In genomic region chr21:42349420-42350075, GRCh38 we compare ENCODE assay signal across 21 cellular contexts. TPM values are rescaled to one million over a fixed set of nuclear protein-coding genes. Genes with fewer than 3 reads are reported as not detected.
DNase-seq lines count a peak whose midpoint lies in the region; ATAC-seq and TF ChIP-seq lines count a peak whose summit lies in the region.
"Had no signal": no experiment of that assay in that cellular context is flagged by ENCODE, and none has a peak within 500 bp of the region (broad histone marks: within the 10 kb centered on the region; RNA-seq: fewer than 3 reads in every experiment).

No MANE protein-coding gene starts in this region.

- H3K36me3 Mint-ChIP-seq in activated CD8-positive, alpha-beta memory T cell treated with anti-CD3 and anti-CD28 coated beads, Interleukin-2, amount 10 ng/mL, durations not matched to agents 7 days and 5 days: no peaks in the 10 kb centered on the region

- TF ChIP-seq CTCF in WERI-Rb-1 (IDR thresholded peaks at IDR 0.05; ENCODE audit: low read depth, low read length): no peak
- TF ChIP-seq CTCF in uterus (IDR thresholded peaks at IDR 0.05): no peak

- H3K4me1 Mint-ChIP-seq in activated CD8-positive, alpha-beta memory T cell treated with anti-CD3 and anti-CD28 coated beads, Interleukin-2, amount 10 ng/mL, durations not matched to agents 7 days and 5 days: no peaks in the 10 kb centered on the region
- H3K4me1 Mint-ChIP-seq: CD8-positive, alpha-beta memory T cell had no signal

- H3K27ac ChIP-seq in WERI-Rb-1 (no peak overlapping the region), uterus (no peak overlapping the region)
- H3K27ac ChIP-seq: C4-2B, RWPE1 had no signal

- H3K27me3 Mint-ChIP-seq in activated CD8-positive, alpha-beta memory T cell treated with anti-CD3 and anti-CD28 coated beads, Interleukin-2, amount 10 ng/mL, durations not matched to agents 7 days and 5 days: no peaks in the 10 kb centered on the region

- H3K9me3 Mint-ChIP-seq in activated CD8-positive, alpha-beta memory T cell treated with anti-CD3 and anti-CD28 coated beads, Interleukin-2, amount 10 ng/mL, durations not matched to agents 7 days and 5 days (ENCODE audit: low read depth): peaks cover 2% of the 10 kb centered on the region

- H3K4me3 Mint-ChIP-seq in activated CD8-positive, alpha-beta memory T cell treated with anti-CD3 and anti-CD28 coated beads, Interleukin-2, amount 10 ng/mL, durations not matched to agents 7 days and 5 days: no peak overlapping the region
- H3K4me3 Mint-ChIP-seq: CD8-positive, alpha-beta memory T cell had no signal

- H3K9me3 ChIP-seq in WERI-Rb-1 (ENCODE audit: severe bottlenecking) (peaks cover 9% of the 10 kb centered on the region), mucosa of stomach (ENCODE audit: control insufficient read depth, low read length) (no peaks in the 10 kb centered on the region), uterus (no peaks in the 10 kb centered on the region)

- peak; percentile 32 for DNase-seq in activated CD8-positive, alpha-beta memory T cell treated with anti-CD3 and anti-CD28 coated beads for 24 hours
- DNase-seq in activated CD8-positive, alpha-beta memory T cell treated with anti-CD3 and anti-CD28 coated beads, Interleukin-2, amount 10 ng/mL, durations not matched to agents 7 days and 5 days: no peak
- DNase-seq in WERI-Rb-1: peak; percentile 3
- DNase-seq in stimulated activated CD8-positive, alpha-beta memory T cell treated with anti-CD3 and anti-CD28 coated beads, Interleukin-4, amount 100 ng/mL, for 48 hours: peak; percentile 12
- DNase-seq in NCI-H345 (lab: John Stamatoyannopoulos, UW): no peak
- DNase-seq in uterus: no peak
- no peak for DNase-seq in AML-193 (lab: John Stamatoyannopoulos, UW)
- DNase-seq: 8988T; Calu3; CD8-positive, alpha-beta memory T cell; MM.1S; NCI-H1048; NCI-H1436; NCI-H187 treated with DMSO at 0.1 percent for 48 hours; NCI-H2107; NCI-H510A; SHP77 treated with DMSO at 0.1 percent for 48 hours had no signal

- H3K36me3 ChIP-seq in WERI-Rb-1 (no peaks in the 10 kb centered on the region), mucosa of stomach (ENCODE audit: control insufficient read depth, insufficient read depth, low read length) (no peaks in the 10 kb centered on the region), uterus (no peaks in the 10 kb centered on the region)

- H3K4me3 ChIP-seq in WERI-Rb-1 (ENCODE audit: low read depth, low read length): no peak overlapping the region
- peak overlapping the region; percentile 26 for H3K4me3 ChIP-seq in mucosa of stomach (ENCODE audit: low read length)
- H3K4me3 ChIP-seq in uterus: no peak overlapping the region

- no peaks in the 10 kb centered on the region for H3K27me3 ChIP-seq in WERI-Rb-1 (ENCODE audit: insufficient read depth, low read depth, severe bottlenecking)
- no peaks in the 10 kb centered on the region for H3K27me3 ChIP-seq in mucosa of stomach (ENCODE audit: control insufficient read depth, insufficient read depth, low read length)
- H3K27me3 ChIP-seq in uterus: no peaks in the 10 kb centered on the region

- ATAC-seq in activated CD8-positive, alpha-beta memory T cell treated with anti-CD3 and anti-CD28 coated beads, Interleukin-2, amount 10 ng/mL, durations not matched to agents 7 days and 5 days: no peak

- no peak for TF ChIP-seq POLR2A in uterus (IDR thresholded peaks at IDR 0.05)

- intact Hi-C loops in uterus (cut with DNase I; ENCODE audit: low total_unique reads): no loop called here

- H3K4me1 ChIP-seq in mucosa of stomach (ENCODE audit: control insufficient read depth, insufficient read depth, low read length) (peaks cover 21% of the 10 kb centered on the region), uterus (no peaks in the 10 kb centered on the region)

- no peak overlapping the region for H3K27ac Mint-ChIP-seq in activated CD8-positive, alpha-beta memory T cell treated with anti-CD3 and anti-CD28 coated beads, Interleukin-2, amount 10 ng/mL, durations not matched to agents 7 days and 5 days

- H3K9ac ChIP-seq in mucosa of stomach (ENCODE audit: low read length): peak overlapping the region; percentile 82

- CTCF ChIA-PET in activated CD8-positive, alpha-beta memory T cell treated with anti-CD3 and anti-CD28 coated beads, Interleukin-2, amount 10 ng/mL, durations not matched to agents 7 days and 5 days (lab: Charles Lee): interaction anchor here (1.0 to 1.1 kb wide), 2 partner anchors 11 to 43 kb away, joined by 3 read pairs; no protein-coding TSS in a partner anchor

RNA-seq across cellular contexts. Expression of gene TFF2, which starts 1.2 kb away (rescaled TPM):
- not detected for total RNA-seq in activated CD8-positive, alpha-beta memory T cell treated with anti-CD3 and anti-CD28 coated beads, Interleukin-2, amount 10 ng/mL, durations not matched to agents 7 days and 5 days
- total RNA-seq in uterus: not detected
- total RNA-seq: Calu3; CD8-positive, alpha-beta memory T cell; Daoy had no signal

RNA-seq across cellular contexts. Expression of gene TFF1, which starts 16.8 kb away (rescaled TPM):
- not detected for total RNA-seq in activated CD8-positive, alpha-beta memory T cell treated with anti-CD3 and anti-CD28 coated beads, Interleukin-2, amount 10 ng/mL, durations not matched to agents 7 days and 5 days
- not detected for total RNA-seq in uterus
- total RNA-seq: Calu3; CD8-positive, alpha-beta memory T cell; Daoy had no signal

RNA-seq across cellular contexts. Expression of gene TFF3, which starts 34.3 kb away (rescaled TPM):
- not detected for total RNA-seq in activated CD8-positive, alpha-beta memory T cell treated with anti-CD3 and anti-CD28 coated beads, Interleukin-2, amount 10 ng/mL, durations not matched to agents 7 days and 5 days
- 10 to 100 TPM in 2 of 4 donors, 1 to 10 TPM in 2; 1.4 to 49.7 (median 24.2) TPM for total RNA-seq in uterus
- total RNA-seq: Calu3; CD8-positive, alpha-beta memory T cell had no signal

RNA-seq across cellular contexts. Expression of gene TMPRSS3, which starts 46.3 kb away (rescaled TPM):
- total RNA-seq in activated CD8-positive, alpha-beta memory T cell treated with anti-CD3 and anti-CD28 coated beads, Interleukin-2, amount 10 ng/mL, durations not matched to agents 7 days and 5 days: 10 to 100 TPM; 22.3 to 27.4 TPM
- 1 to 10 TPM in 1 of 4 donors, under 1 TPM in 1, not detected in 2; 0.18 to 4.4 TPM for total RNA-seq in uterus

RNA-seq across cellular contexts. Expression of gene UBASH3A, which starts 54.2 kb away (rescaled TPM):
- 10 to 100 TPM; 75.3 to 89.5 TPM for total RNA-seq in activated CD8-positive, alpha-beta memory T cell treated with anti-CD3 and anti-CD28 coated beads, Interleukin-2, amount 10 ng/mL, durations not matched to agents 7 days and 5 days
- 1 to 10 TPM in 1 of 4 donors, under 1 TPM in 1, not detected in 2; 0.79 to 1.0 TPM for total RNA-seq in uterus
- total RNA-seq: Calu3, Daoy had no signal

Comparison
In these comparisons a context has a peak if more than half of its experiments do, and no peak if none do; other contexts are left out.
1. DNase-seq: peak in activated CD8-positive, alpha-beta memory T cell treated with anti-CD3 and anti-CD28 coated beads for 24 hours (single experiment), WERI-Rb-1 (single experiment) and stimulated activated CD8-positive, alpha-beta memory T cell treated with anti-CD3 and anti-CD28 coated beads, Interleukin-4, amount 100 ng/mL, for 48 hours (single experiment); none in activated CD8-positive, alpha-beta memory T cell treated with anti-CD3 and anti-CD28 coated beads, Interleukin-2, amount 10 ng/mL, durations not matched to agents 7 days and 5 days (single experiment), NCI-H345 (single experiment), uterus (0 of 2) and AML-193 (0 of 2).